7 cellular contexts compared by ENCODE assay signal in the genomic region with DNA sequence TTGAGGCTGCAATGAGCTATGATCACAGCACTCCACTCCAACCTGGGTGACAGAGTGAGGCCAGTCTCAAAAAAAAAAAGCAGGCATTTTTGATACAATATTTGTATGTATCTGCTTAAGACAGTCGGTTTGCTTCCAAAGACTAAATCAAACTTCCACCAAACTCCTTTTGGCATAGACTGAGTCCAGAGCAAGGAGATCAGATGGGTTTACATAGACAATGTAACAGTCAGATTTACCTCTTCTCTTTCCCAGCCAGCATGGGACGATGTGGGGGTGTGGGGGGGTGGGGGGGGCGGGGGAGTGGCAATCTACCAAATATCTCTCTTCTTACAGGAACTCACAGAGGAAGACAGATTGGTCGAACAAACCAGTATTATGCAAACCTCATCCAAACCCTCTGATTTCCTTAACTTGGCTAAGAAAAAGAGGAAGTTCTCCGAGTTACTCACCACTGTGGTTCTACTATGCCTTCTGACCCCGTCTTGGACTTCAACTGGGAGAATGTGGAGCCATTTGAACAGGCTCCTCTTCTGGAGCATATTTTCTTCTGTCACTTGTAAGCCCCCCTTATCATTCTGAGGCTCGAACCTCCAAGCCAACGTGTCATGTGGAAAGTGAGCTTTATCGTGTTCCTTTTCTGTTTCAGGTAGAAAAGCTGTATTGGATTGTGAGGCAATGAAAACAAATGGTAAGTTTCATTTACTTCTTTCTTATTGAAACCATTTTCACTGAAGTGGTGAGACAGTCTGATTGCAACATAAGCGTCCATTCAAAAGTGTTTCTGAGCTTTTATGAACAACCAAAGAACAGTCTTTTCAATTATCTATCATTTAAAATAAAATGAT. TPM values are rescaled to one million over a fixed set of nuclear protein-coding genes. Genes with fewer than 3 reads are reported as not detected.
DNase-seq lines count a peak whose midpoint lies in the region; ATAC-seq and TF ChIP-seq lines count a peak whose summit lies in the region.

A gene with protein sequence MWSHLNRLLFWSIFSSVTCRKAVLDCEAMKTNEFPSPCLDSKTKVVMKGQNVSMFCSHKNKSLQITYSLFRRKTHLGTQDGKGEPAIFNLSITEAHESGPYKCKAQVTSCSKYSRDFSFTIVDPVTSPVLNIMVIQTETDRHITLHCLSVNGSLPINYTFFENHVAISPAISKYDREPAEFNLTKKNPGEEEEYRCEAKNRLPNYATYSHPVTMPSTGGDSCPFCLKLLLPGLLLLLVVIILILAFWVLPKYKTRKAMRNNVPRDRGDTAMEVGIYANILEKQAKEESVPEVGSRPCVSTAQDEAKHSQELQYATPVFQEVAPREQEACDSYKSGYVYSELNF (plus strand): TSS at position 451 of the 848 bp plus-strand sequence. CDS start 54 bp downstream, at position 505.

- H3K4me3 Mint-ChIP-seq in natural killer cell treated with Interleukin-12 subunit alpha and Interleukin-12 subunit beta and Interleukin-15 and Interleukin-18, amount 100 ng/mL, for 72 hours: peak within 1 kb of the TSS; percentile 82

- TF ChIP-seq CTCF in OCI-LY1 (IDR thresholded peaks at IDR 0.05; ENCODE audit: low read length): no peak

- no peaks in the 10 kb centered on the region for H3K79me2 ChIP-seq in OCI-LY1 (ENCODE audit: insufficient read depth, low read length)

- no peaks in the 10 kb centered on the region for H4K20me1 ChIP-seq in OCI-LY1 (ENCODE audit: insufficient read depth, low read length)

- H3K36me3 ChIP-seq in OCI-LY1 (ENCODE audit: insufficient read depth, low read length): peaks cover 30% of the 10 kb centered on the region

- no peaks in the 10 kb centered on the region for H3K27me3 ChIP-seq in OCI-LY1 (ENCODE audit: insufficient read depth, low read length)

- H3K9me3 Mint-ChIP-seq in natural killer cell treated with Interleukin-12 subunit alpha and Interleukin-12 subunit beta and Interleukin-15 and Interleukin-18, amount 100 ng/mL, for 72 hours: no peaks in the 10 kb centered on the region

- H3K27ac ChIP-seq in OCI-LY1 (ENCODE audit: low read depth, low read length, poor library complexity, severe bottlenecking): peak within 1 kb of the TSS; percentile 84

- no peaks in the 10 kb centered on the region for H3K9me3 ChIP-seq in OCI-LY1 (ENCODE audit: low read length)

- H3K9me2 ChIP-seq in OCI-LY1 (ENCODE audit: low read depth, low read length): no peaks in the 10 kb centered on the region

- 0 out of 2 replicates have a peak, but pooled peaks cover 4% of the 10 kb centered on the region for H3F3A ChIP-seq in OCI-LY1 (ENCODE audit: insufficient read depth, low read length)

- H2AFZ ChIP-seq in OCI-LY1 (ENCODE audit: low read length): no peak within 1 kb of the TSS

- peak within 1 kb of the TSS; percentile 68 for H3K4me3 ChIP-seq in OCI-LY1 (ENCODE audit: low read depth, low read length, poor library complexity, severe bottlenecking)

- H3K36me3 Mint-ChIP-seq in natural killer cell treated with Interleukin-12 subunit alpha and Interleukin-12 subunit beta and Interleukin-15 and Interleukin-18, amount 100 ng/mL, for 72 hours: no peaks in the 10 kb centered on the region

- H3K4me2 ChIP-seq in OCI-LY1 (ENCODE audit: low read length): peak within 1 kb of the TSS; percentile 94

- H3K4me1 Mint-ChIP-seq in natural killer cell treated with Interleukin-12 subunit alpha and Interleukin-12 subunit beta and Interleukin-15 and Interleukin-18, amount 100 ng/mL, for 72 hours (ENCODE audit: low read depth in 2 of 2): peaks cover 16 to 23% of the 10 kb centered on the region in 2 donors

- H3K4me1 ChIP-seq in OCI-LY1 (ENCODE audit: insufficient read depth, low read length, severe bottlenecking): peaks cover 47% of the 10 kb centered on the region

- H3K27ac Mint-ChIP-seq in natural killer cell treated with Interleukin-12 subunit alpha and Interleukin-12 subunit beta and Interleukin-15 and Interleukin-18, amount 100 ng/mL, for 72 hours: peak within 1 kb of the TSS; percentile 78 to 85

- peak within 1 kb of the TSS; percentile 81 for H3K9ac ChIP-seq in OCI-LY1 (ENCODE audit: low read length)

- ATAC-seq in GM19438 (IDR thresholded peaks at IDR 0.05; ENCODE audit: low read depth, unreplicated experiment) (peak; percentile 92), HG03432 (IDR thresholded peaks at IDR 0.05; ENCODE audit: unreplicated experiment) (no peak)
- peak; percentile 56 to 81 for ATAC-seq in natural killer cell treated with Interleukin-12 subunit alpha and Interleukin-12 subunit beta and Interleukin-15 and Interleukin-18, amount 100 ng/mL, for 72 hours

- no peaks in the 10 kb centered on the region for H3K27me3 Mint-ChIP-seq in natural killer cell treated with Interleukin-12 subunit alpha and Interleukin-12 subunit beta and Interleukin-15 and Interleukin-18, amount 100 ng/mL, for 72 hours

- DNase-seq in dermis blood vessel endothelial cell: peak; percentile 85
- no peak for DNase-seq in natural killer cell treated with Interleukin-12 subunit alpha and Interleukin-12 subunit beta and Interleukin-15 and Interleukin-18, amount 100 ng/mL, for 72 hours (ENCODE audit: low spot score)
- DNase-seq in activated effector memory CD4-positive, alpha-beta T cell treated with Interleukin-2 at 50 U/mL for 16 hours: no peak
- DNase-seq in activated CD4-positive, alpha-beta T cell treated with anti-CD3 and anti-CD28 coated beads, Interleukin-2, amount 50 U/mL, for 1 hour: no peak

RNA-seq across cellular contexts. Expression of the gene that starts here (rescaled TPM):
- total RNA-seq in dermis blood vessel endothelial cell: 2.7 and 3.2 TPM in 2 replicates
- total RNA-seq in natural killer cell treated with Interleukin-12 subunit alpha and Interleukin-12 subunit beta and Interleukin-15 and Interleukin-18, amount 100 ng/mL, for 72 hours: 1 to 10 TPM; 5.0 to 6.9 TPM
